Comparison of ENCODE assay signal across 23 cellular contexts in genomic region chr2:226207671-226208070, GRCh38.
A peak's percentile ranks its signal among the peaks of the same experiment; 100 is the strongest.
DNase-seq lines count a peak whose midpoint lies in the region; ATAC-seq, FAIRE-seq and TF ChIP-seq lines count a peak whose summit lies in the region.
"Had no signal": no experiment of that assay in that cellular context is flagged by ENCODE, and none has a peak within 500 bp of the region (broad histone marks: within the 10 kb centered on the region; RNA-seq: fewer than 3 reads in every experiment).

No MANE protein-coding gene starts in this region.

- peak overlapping the region in 1 of 4 donors; percentile 17 for H3K27ac ChIP-seq in gastrocnemius medialis
- H3K27ac ChIP-seq: KMS-11 had no signal

- H3K36me3 Mint-ChIP-seq in HFFc6 (ENCODE audit: low read depth), result peaks cover 7% of the 10 kb centered on the region; the same call in 1 of the 2 replicates
- H3K36me3 Mint-ChIP-seq: CD8-positive, alpha-beta memory T cell had no signal

- DNase-seq in Caki2 (ENCODE audit: low read depth) (peak; percentile 23), RCC 7860 (ENCODE audit: low spot score) (peak; percentile 36), kidney tubule cell (ENCODE audit: low spot score) (peak; percentile 60), gastrocnemius medialis (peak in 1 of 2 donors; percentile 38), HFFc6 (no peak), BE2C (no peak)
- DNase-seq: 8988T; C1 segment of cervical spinal cord; CD8-positive, alpha-beta memory T cell; H7; MV-4-11; NCI-H1105 treated with DMSO at 0.1 percent for 48 hours; NCI-H2029 treated with DMSO at 0.1 percent for 48 hours; NCI-H226; NCI-H510A treated with DMSO at 0.1 percent for 48 hours; NCI-H748 treated with DMSO at 0.1 percent for 48 hours; SW 1271 had no signal

- TF ChIP-seq CTCF in gastrocnemius medialis (IDR thresholded peaks at IDR 0.05 in 4 of 5, conservative IDR thresholded peaks at IDR 0.05 in 1 of 5) (no peak), HFFc6 (IDR thresholded peaks at IDR 0.05) (no peak), BE2C (IDR thresholded peaks at IDR 0.05; ENCODE audit: low read depth, low read length) (no peak)

- H3K4me3 ChIP-seq in gastrocnemius medialis (no peak overlapping the region), BE2C (ENCODE audit: low read depth, low read length) (no peak overlapping the region)
- H3K4me3 ChIP-seq: SJSA1 had no signal

- H3K4me1 ChIP-seq in gastrocnemius medialis, result peaks cover 8 to 10% of the 10 kb centered on the region in 2 donors
- no peaks in the 10 kb centered on the region for H3K4me1 ChIP-seq in BE2C

- no peak overlapping the region for H3K27ac Mint-ChIP-seq in HFFc6

- H3K36me3 ChIP-seq in gastrocnemius medialis, result no peaks in the 10 kb centered on the region
- no peaks in the 10 kb centered on the region for H3K36me3 ChIP-seq in BE2C
- H3K36me3 ChIP-seq: SJSA1 had no signal

- peaks cover 40% of the 10 kb centered on the region for H3K4me1 Mint-ChIP-seq in HFFc6 (ENCODE audit: low read depth)
- H3K4me1 Mint-ChIP-seq: CD8-positive, alpha-beta memory T cell had no signal

- H3K4me3 Mint-ChIP-seq in HFFc6, result no peak overlapping the region
- H3K4me3 Mint-ChIP-seq: CD8-positive, alpha-beta memory T cell had no signal

- no peaks in the 10 kb centered on the region for H3K9me3 Mint-ChIP-seq in HFFc6

- ATAC-seq in gastrocnemius medialis, result peak; percentile 80 to 83
- no peak for ATAC-seq in HG03135 (IDR thresholded peaks at IDR 0.05; ENCODE audit: unreplicated experiment)
- no peak for ATAC-seq in SK-N-SH treated with all-trans-retinoic acid at 6 μM for 48 hours
- ATAC-seq: Panc1 had no signal

- no peaks in the 10 kb centered on the region for H3K9me3 ChIP-seq in gastrocnemius medialis
- H3K9me3 ChIP-seq in BE2C, result no peaks in the 10 kb centered on the region; the same call in 1 of the 2 replicates
- H3K9me3 ChIP-seq: SJSA1 had no signal

- intact Hi-C loops in gastrocnemius medialis (cut with DNase I; ENCODE audit: low total_unique reads), result no loop called here

- no peaks in the 10 kb centered on the region for H3K27me3 Mint-ChIP-seq in HFFc6 (ENCODE audit: insufficient read depth)

- TF ChIP-seq POLR2A in gastrocnemius medialis (IDR thresholded peaks at IDR 0.05), result no peak

- H3K27me3 ChIP-seq in gastrocnemius medialis, result no peaks in the 10 kb centered on the region
- no peaks in the 10 kb centered on the region for H3K27me3 ChIP-seq in BE2C
- H3K27me3 ChIP-seq: SJSA1 had no signal

- in situ Hi-C loops in Caki2 (cut with HindIII; ENCODE audit: low pct_unique_long_range_greater_than_20kb, low sequenced_read_pairs), result no loop called here
- in situ Hi-C loops in gastrocnemius medialis (cut with MboI; ENCODE audit: low sequenced_read_pairs in 4 of 4), result loop anchor here in 2 of 4 donors (25.0 kb wide), 1 partner anchor 605 kb away; no protein-coding TSS in a partner anchor

- peak; percentile 45 for FAIRE-seq in RCC 7860 (lab: Jason Lieb, UNC)
- FAIRE-seq: HTR-8/SVneo had no signal

TF ChIP-seq in SK-N-SH treated with all-trans-retinoic acid at 6 μM for 48 hours, 23 proteins besides CTCF, POLR2A, EP300 and RAD21:
- TF ChIP-seq SNAI2 (CRISPR knock-in tag; IDR thresholded peaks at IDR 0.05) (no peak), POU6F1 (CRISPR knock-in tag; IDR thresholded peaks at IDR 0.05; ENCODE audit: borderline replicate concordance, low read depth) (no peak), OSR1 (CRISPR knock-in tag; IDR thresholded peaks at IDR 0.05) (no peak), TSHZ2 (CRISPR knock-in tag; IDR thresholded peaks at IDR 0.05) (no peak), BACH2 (CRISPR knock-in tag; IDR thresholded peaks at IDR 0.05; ENCODE audit: borderline replicate concordance) (no peak), RARB (CRISPR knock-in tag; IDR thresholded peaks at IDR 0.05) (no peak)

Comparison
In these comparisons a context has a peak if more than half of its experiments do, and no peak if none do; other contexts are left out.
1. DNase-seq: peak in Caki2 (single experiment), RCC 7860 (single experiment) and kidney tubule cell (single experiment); none in HFFc6 (single experiment) and BE2C (single experiment).
2. ATAC-seq: peak in gastrocnemius medialis (2 of 2); none in HG03135 (single experiment) and SK-N-SH treated with all-trans-retinoic acid at 6 μM for 48 hours (single experiment).